ENCODE assay signal across 22 cellular contexts in genomic region chr1:29043270-29043971, GRCh38.
A peak's percentile ranks its signal among the peaks of the same experiment; 100 is the strongest.
DNase-seq lines count a peak whose midpoint lies in the region; ATAC-seq, FAIRE-seq and TF ChIP-seq lines count a peak whose summit lies in the region.
"Had no signal": no experiment of that assay in that cellular context is flagged by ENCODE, and none has a peak within 500 bp of the region (broad histone marks: within the 10 kb centered on the region; RNA-seq: fewer than 3 reads in every experiment).

No MANE protein-coding gene starts in this region.

- in situ Hi-C loops in HepG2 (cut with HindIII; ENCODE audit: extremely low pct_ligation_motif_present, low pct_unique_long_range_greater_than_20kb): loop anchor here (25.0 kb wide), 1 partner anchor 256 kb away; no protein-coding TSS in a partner anchor
- in situ Hi-C loops in GM13977 (cut with MboI; ENCODE audit: low pct_unique_long_range_greater_than_20kb, low sequenced_read_pairs, unreplicated experiment): no loop called here

- H3K23ac ChIP-seq in mesenchymal stem cell (ENCODE audit: low read length in 2 of 2): no peak overlapping the region

- H3K27me3 Mint-ChIP-seq in activated naive CD8-positive, alpha-beta T cell treated with anti-CD3 and anti-CD28 coated beads, Interleukin-2, amount 50 U/mL, for 24 hours: no peaks in the 10 kb centered on the region

- POLR2A ChIA-PET in HepG2 (lab: Yijun Ruan, JAX): no interaction called here

- H3K4me3 Mint-ChIP-seq in activated naive CD8-positive, alpha-beta T cell treated with anti-CD3 and anti-CD28 coated beads, Interleukin-2, amount 50 U/mL, for 24 hours: no peak overlapping the region
- H3K4me3 Mint-ChIP-seq: activated T-cell treated with anti-CD3 and anti-CD28 coated beads, Interleukin-2, amount 50 U/mL, for 4 hours; natural killer cell had no signal

- DNase-seq in HepG2 (ENCODE audit: low spot score): no peak
- DNase-seq in right lobe of liver: no peak
- DNase-seq in activated naive CD8-positive, alpha-beta T cell treated with anti-CD3 and anti-CD28 coated beads, Interleukin-2, amount 50 U/mL, for 24 hours: no peak
- no peak for DNase-seq in mesenchymal stem cell
- no peak for DNase-seq in GM13977 (ENCODE audit: low spot score)
- no peak for DNase-seq in NCI-H1417 (lab: John Stamatoyannopoulos, UW)
- no peak for DNase-seq in NCI-H2081 (lab: John Stamatoyannopoulos, UW)
- DNase-seq in stimulated activated CD4-positive, alpha-beta T cell treated with anti-CD3 and anti-CD28 coated beads, Interleukin-15, amount 100 ng/mL, for 24 hours: no peak
- DNase-seq: activated CD4-positive, alpha-beta T cell treated with anti-CD3 and anti-CD28 coated beads for 48 hours; activated T-cell treated with anti-CD3 and anti-CD28 coated beads, Interleukin-2, amount 50 U/mL, for 4 hours; anterior cingulate cortex; COR-L47; gastrocnemius medialis; H7; Karpas-422; natural killer cell; SIG-M5; T1000 had no signal

- no peak overlapping the region for H2BK5ac ChIP-seq in mesenchymal stem cell (ENCODE audit: low read depth, low read length, poor library complexity, severe bottlenecking)

- H3K9me3 ChIP-seq in HepG2 (ENCODE audit: low read length) (no peaks in the 10 kb centered on the region), right lobe of liver (no peaks in the 10 kb centered on the region), mesenchymal stem cell (ENCODE audit: control insufficient read depth, low read length) (no peaks in the 10 kb centered on the region)
- H3K9me3 ChIP-seq: gastrocnemius medialis, prostate gland had no signal

- H3K14ac ChIP-seq in mesenchymal stem cell (ENCODE audit: low read length in 2 of 2): no peak overlapping the region

- BruUV-seq in HepG2 (replicated peaks; lab: Mats Ljungman, UMichigan): TSS peak; percentile 35

- H3K79me1 ChIP-seq in mesenchymal stem cell (replicated peaks; ENCODE audit: low read length, poor library complexity, severe bottlenecking): no peaks in the 10 kb centered on the region

- H2AFZ ChIP-seq in HepG2 (ENCODE audit: low read length): no peak overlapping the region
- no peak overlapping the region for H2AFZ ChIP-seq in mesenchymal stem cell (ENCODE audit: low read depth, low read length)

- no peaks in the 10 kb centered on the region for H3K9me3 Mint-ChIP-seq in activated naive CD8-positive, alpha-beta T cell treated with anti-CD3 and anti-CD28 coated beads, Interleukin-2, amount 50 U/mL, for 24 hours
- H3K9me3 Mint-ChIP-seq: activated T-cell treated with anti-CD3 and anti-CD28 coated beads, Interleukin-2, amount 50 U/mL, for 4 hours; natural killer cell had no signal

- no peaks in the 10 kb centered on the region for H4K20me1 ChIP-seq in HepG2 (ENCODE audit: insufficient read depth, low read length)

- intact Hi-C loops in HepG2 (cut with micrococcal nuclease; ENCODE audit: unreplicated experiment): no loop called here
- intact Hi-C loops in right lobe of liver (cut with DNase I): no loop called here

- H3K36me3 ChIP-seq in HepG2 (replicated peaks in 1 of 2; ENCODE audit: control insufficient read depth in 1 of 2, insufficient read depth in 2 of 2, low read length in 2 of 2): peaks cover 1 to 17% of the 10 kb centered on the region in 2 experiments; a peak in 4 of 5 replicates
- peaks cover 0 to 29% (median 4%) of the 10 kb centered on the region in 4 donors for H3K36me3 ChIP-seq in right lobe of liver
- H3K36me3 ChIP-seq in mesenchymal stem cell (ENCODE audit: control insufficient read depth in 1 of 2, insufficient read depth in 2 of 2, low read depth in 1 of 2, low read length in 2 of 2): peaks cover 0 to 3% of the 10 kb centered on the region in 2 experiments
- H3K36me3 ChIP-seq: prostate gland had no signal

- H3K4me1 ChIP-seq in HepG2 (ENCODE audit: insufficient read depth, low read length) (no peaks in the 10 kb centered on the region), right lobe of liver (no peaks in the 10 kb centered on the region), mesenchymal stem cell (ENCODE audit: control insufficient read depth, insufficient read depth, low read depth, low read length) (no peaks in the 10 kb centered on the region)
- H3K4me1 ChIP-seq: gastrocnemius medialis, prostate gland had no signal

- no peak overlapping the region for H3K4me2 ChIP-seq in HepG2 (ENCODE audit: low read depth, low read length)
- H3K4me2 ChIP-seq in mesenchymal stem cell (ENCODE audit: low read length, poor library complexity, severe bottlenecking): no peak overlapping the region

- no peak overlapping the region for H3K4ac ChIP-seq in mesenchymal stem cell (ENCODE audit: low read depth in 1 of 2, low read length in 2 of 2)

- H3K18ac ChIP-seq in mesenchymal stem cell (ENCODE audit: low read depth in 1 of 2, low read length in 2 of 2): no peak overlapping the region

- H3K4me3 ChIP-seq in HepG2 (replicated peaks in 1 of 3; ENCODE audit: insufficient read depth in 1 of 3, low read depth in 2 of 3, low read length in 3 of 3) (no peak overlapping the region), right lobe of liver (no peak overlapping the region), mesenchymal stem cell (ENCODE audit: insufficient read depth in 1 of 2, low read depth in 1 of 2, low read length in 2 of 2) (no peak overlapping the region)
- H3K4me3 ChIP-seq: gastrocnemius medialis, prostate gland had no signal

- H3K79me2 ChIP-seq in HepG2 (ENCODE audit: insufficient read depth, low read length): no peaks in the 10 kb centered on the region

- CTCF ChIA-PET in HepG2 (lab: Yijun Ruan, JAX; ENCODE audit: low intra/inter-chr PET ratio, low total read pairs): no interaction called here

- no peak overlapping the region for H4K8ac ChIP-seq in mesenchymal stem cell (ENCODE audit: low read length)

- H3K4me1 Mint-ChIP-seq in activated naive CD8-positive, alpha-beta T cell treated with anti-CD3 and anti-CD28 coated beads, Interleukin-2, amount 50 U/mL, for 24 hours: peaks cover 29% of the 10 kb centered on the region
- H3K4me1 Mint-ChIP-seq: natural killer cell had no signal

- no peak overlapping the region for H2BK12ac ChIP-seq in mesenchymal stem cell (ENCODE audit: low read length in 2 of 2)

- ATAC-seq in HepG2 (no peak), right lobe of liver (no peak)
- ATAC-seq in activated naive CD8-positive, alpha-beta T cell treated with anti-CD3 and anti-CD28 coated beads, Interleukin-2, amount 50 U/mL, for 24 hours: no peak
- ATAC-seq: activated T-cell treated with anti-CD3 and anti-CD28 coated beads, Interleukin-2, amount 50 U/mL, for 4 hours; gastrocnemius medialis; natural killer cell had no signal

- H3K27me3 ChIP-seq in HepG2 (ENCODE audit: control insufficient read depth in 1 of 2, insufficient read depth in 2 of 2, low read length in 2 of 2) (no peaks in the 10 kb centered on the region), right lobe of liver (no peaks in the 10 kb centered on the region), mesenchymal stem cell (ENCODE audit: control insufficient read depth in 1 of 2, insufficient read depth in 1 of 2, low read length in 2 of 2) (no peaks in the 10 kb centered on the region)
- H3K27me3 ChIP-seq: gastrocnemius medialis had no signal

- H4K91ac ChIP-seq in mesenchymal stem cell (ENCODE audit: low read length): no peak overlapping the region

- no peak overlapping the region for H2BK15ac ChIP-seq in mesenchymal stem cell (ENCODE audit: low read depth, poor library complexity, severe bottlenecking)

- TF ChIP-seq POLR2A in HepG2 (IDR thresholded peaks at IDR 0.05; ENCODE audit: insufficient read depth in 1 of 2, low read depth in 2 of 2, low read length in 2 of 2): no peak
- no peak for TF ChIP-seq POLR2A in right lobe of liver (IDR thresholded peaks at IDR 0.05)

- TF ChIP-seq EP300 in HepG2 (IDR thresholded peaks at IDR 0.05; ENCODE audit: low read depth in 2 of 2, low read length in 2 of 2) (no peak), HepG2 (CRISPR knock-in tag; IDR thresholded peaks at IDR 0.05; ENCODE audit: borderline replicate concordance) (no peak)

- no peak for TF ChIP-seq RAD21 in HepG2 (CRISPR knock-in tag; IDR thresholded peaks at IDR 0.05)

- H3K36me3 Mint-ChIP-seq in activated naive CD8-positive, alpha-beta T cell treated with anti-CD3 and anti-CD28 coated beads, Interleukin-2, amount 50 U/mL, for 24 hours (ENCODE audit: low read depth): peaks cover 30% of the 10 kb centered on the region

- no peak overlapping the region for H2AK5ac ChIP-seq in mesenchymal stem cell (ENCODE audit: low read length, severe bottlenecking)

- no peak overlapping the region for H3K27ac ChIP-seq in HepG2 (ENCODE audit: extremely low read length, insufficient read depth, low read length)
- H3K27ac ChIP-seq in right lobe of liver: no peak overlapping the region
- no peak overlapping the region for H3K27ac ChIP-seq in mesenchymal stem cell (ENCODE audit: low read length, poor library complexity, severe bottlenecking)
- H3K27ac ChIP-seq: gastrocnemius medialis, prostate gland had no signal

- no peak for FAIRE-seq in HepG2 (lab: Jason Lieb, UNC)
- FAIRE-seq: colon, endometrium, GM12892 had no signal

- TF ChIP-seq CTCF in HepG2 (CRISPR knock-in tag; IDR thresholded peaks at IDR 0.05) (no peak), right lobe of liver (IDR thresholded peaks at IDR 0.05) (no peak), GM13977 (IDR thresholded peaks at IDR 0.05; ENCODE audit: extremely low read depth, insufficient read depth, missing control alignments) (no peak)

- WGBS in HepG2 (ENCODE audit: low lambda C conversion rate): 96% methylated on average over 6 of the region's 6 CpGs
- WGBS in right lobe of liver (ENCODE audit: insufficient coverage, low coverage, low lambda C conversion rate, missing lambda C conversion rate): 82% methylated on average over 6 of the region's 6 CpGs
- WGBS in mesenchymal stem cell: 93% methylated on average over 6 of the region's 6 CpGs

- H3K9ac ChIP-seq in HepG2 (ENCODE audit: insufficient read depth, low read depth, low read length) (no peak overlapping the region), mesenchymal stem cell (ENCODE audit: low read length) (peak overlapping the region; percentile 33)

- peak overlapping the region; percentile 80 for H3K27ac Mint-ChIP-seq in activated naive CD8-positive, alpha-beta T cell treated with anti-CD3 and anti-CD28 coated beads, Interleukin-2, amount 50 U/mL, for 24 hours

- H2BK120ac ChIP-seq in mesenchymal stem cell (ENCODE audit: low read depth, low read length): no peak overlapping the region

TF ChIP-seq in HepG2, 621 proteins besides CTCF, POLR2A, EP300 and RAD21 (continues in another document):
- no peak for TF ChIP-seq PPARG (CRISPR knock-in tag; conservative IDR thresholded peaks at IDR 0.05)
- TF ChIP-seq, protein P1, sequence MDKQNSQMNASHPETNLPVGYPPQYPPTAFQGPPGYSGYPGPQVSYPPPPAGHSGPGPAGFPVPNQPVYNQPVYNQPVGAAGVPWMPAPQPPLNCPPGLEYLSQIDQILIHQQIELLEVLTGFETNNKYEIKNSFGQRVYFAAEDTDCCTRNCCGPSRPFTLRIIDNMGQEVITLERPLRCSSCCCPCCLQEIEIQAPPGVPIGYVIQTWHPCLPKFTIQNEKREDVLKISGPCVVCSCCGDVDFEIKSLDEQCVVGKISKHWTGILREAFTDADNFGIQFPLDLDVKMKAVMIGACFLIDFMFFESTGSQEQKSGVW (CRISPR knock-in tag; IDR thresholded peaks at IDR 0.05; ENCODE audit: borderline replicate concordance): no peak
